ENCODE assay signal across 8 cellular contexts in genomic region chr1:156504062-156504813, GRCh38. TPM values are rescaled to one million over a fixed set of nuclear protein-coding genes. Genes with fewer than 3 reads are reported as not detected.
DNase-seq lines count a peak whose midpoint lies in the region; ATAC-seq and FAIRE-seq lines count a peak whose summit lies in the region.

No MANE protein-coding gene starts in this region.

- H3K9me3 Mint-ChIP-seq in activated CD8-positive, alpha-beta memory T cell treated with anti-CD3 and anti-CD28 coated beads, Interleukin-2, amount 10 ng/mL, durations not matched to agents 7 days and 5 days (ENCODE audit: low read depth): no peaks in the 10 kb centered on the region

- peaks cover 4% of the 10 kb centered on the region for H3K36me3 Mint-ChIP-seq in activated CD8-positive, alpha-beta memory T cell treated with anti-CD3 and anti-CD28 coated beads, Interleukin-2, amount 10 ng/mL, durations not matched to agents 7 days and 5 days

- peak overlapping the region; percentile 97 for H3K27ac Mint-ChIP-seq in activated CD8-positive, alpha-beta memory T cell treated with anti-CD3 and anti-CD28 coated beads, Interleukin-2, amount 10 ng/mL, durations not matched to agents 7 days and 5 days

- peak overlapping the region; percentile 96 for H3K27ac ChIP-seq in muscle layer of colon (ENCODE audit: low read depth, low read length)

- H3K4me3 Mint-ChIP-seq in activated CD8-positive, alpha-beta memory T cell treated with anti-CD3 and anti-CD28 coated beads, Interleukin-2, amount 10 ng/mL, durations not matched to agents 7 days and 5 days: peak overlapping the region; percentile 61

- CTCF ChIA-PET in activated CD8-positive, alpha-beta memory T cell treated with anti-CD3 and anti-CD28 coated beads, Interleukin-2, amount 10 ng/mL, durations not matched to agents 7 days and 5 days (lab: Charles Lee): interaction anchor here (0.8 to 18.2 kb wide), 7 partner anchors 19 to 119 kb away, joined by 3 to 372 read pairs (median 5); partner anchors contain the start of genes IQGAP3 and NAXE

- peak overlapping the region; percentile 10 to 44 for H3K4me3 ChIP-seq in muscle layer of colon (ENCODE audit: low read depth in 1 of 2, low read length in 2 of 2)

- peaks cover 54% of the 10 kb centered on the region for H3K4me1 ChIP-seq in muscle layer of colon (ENCODE audit: insufficient read depth, low read length)

- no peaks in the 10 kb centered on the region for H3K27me3 Mint-ChIP-seq in activated CD8-positive, alpha-beta memory T cell treated with anti-CD3 and anti-CD28 coated beads, Interleukin-2, amount 10 ng/mL, durations not matched to agents 7 days and 5 days

- peaks cover 69% of the 10 kb centered on the region for H3K4me1 Mint-ChIP-seq in activated CD8-positive, alpha-beta memory T cell treated with anti-CD3 and anti-CD28 coated beads, Interleukin-2, amount 10 ng/mL, durations not matched to agents 7 days and 5 days

- H3K9me3 ChIP-seq in muscle layer of colon (ENCODE audit: low read length): no peaks in the 10 kb centered on the region

- H3K9ac ChIP-seq in muscle layer of colon (ENCODE audit: low read length): peak overlapping the region; percentile 88

- ATAC-seq in activated CD8-positive, alpha-beta memory T cell treated with anti-CD3 and anti-CD28 coated beads, Interleukin-2, amount 10 ng/mL, durations not matched to agents 7 days and 5 days: peak; percentile 2
- no peak for ATAC-seq in GM19397 (IDR thresholded peaks at IDR 0.05; ENCODE audit: unreplicated experiment)

- no peaks in the 10 kb centered on the region for H3K36me3 ChIP-seq in muscle layer of colon (ENCODE audit: insufficient read depth, low read length)

- no peak for FAIRE-seq in urothelium cell line (lab: Jason Lieb, UNC)

- H3K27me3 ChIP-seq in muscle layer of colon (ENCODE audit: control insufficient read depth in 1 of 2, insufficient read depth in 2 of 2, low read length in 2 of 2): no peaks in the 10 kb centered on the region

- DNase-seq in activated CD8-positive, alpha-beta memory T cell treated with anti-CD3 and anti-CD28 coated beads, Interleukin-2, amount 10 ng/mL, durations not matched to agents 7 days and 5 days: peak; percentile 73
- DNase-seq in activated CD8-positive, alpha-beta memory T cell treated with anti-CD3 and anti-CD28 coated beads for 24 hours: no peak
- peak; percentile 62 for DNase-seq in NCI-H82 treated with DMSO at 0.1 percent for 48 hours (lab: John Stamatoyannopoulos, UW; ENCODE audit: unreplicated experiment)
- peak; percentile 57 for DNase-seq in cerebellar cortex (ENCODE audit: low spot score)
- DNase-seq in putamen (ENCODE audit: low spot score): no peak
- no peak for DNase-seq in urothelium cell line (ENCODE audit: low spot score)

RNA-seq across cellular contexts. Expression of gene MEF2D, which starts 3.7 kb away (rescaled TPM):
- 10 to 100 TPM; 57.1 to 63.1 TPM for total RNA-seq in activated CD8-positive, alpha-beta memory T cell treated with anti-CD3 and anti-CD28 coated beads, Interleukin-2, amount 10 ng/mL, durations not matched to agents 7 days and 5 days

Comparison
In these comparisons a context has a peak if more than half of its experiments do, and no peak if none do; other contexts are left out.
1. DNase-seq: peak in activated CD8-positive, alpha-beta memory T cell treated with anti-CD3 and anti-CD28 coated beads, Interleukin-2, amount 10 ng/mL, durations not matched to agents 7 days and 5 days (single experiment), NCI-H82 treated with DMSO at 0.1 percent for 48 hours (single experiment) and cerebellar cortex (single experiment); none in activated CD8-positive, alpha-beta memory T cell treated with anti-CD3 and anti-CD28 coated beads for 24 hours (single experiment), putamen (single experiment) and urothelium cell line (single experiment).